In the genomic region with DNA sequence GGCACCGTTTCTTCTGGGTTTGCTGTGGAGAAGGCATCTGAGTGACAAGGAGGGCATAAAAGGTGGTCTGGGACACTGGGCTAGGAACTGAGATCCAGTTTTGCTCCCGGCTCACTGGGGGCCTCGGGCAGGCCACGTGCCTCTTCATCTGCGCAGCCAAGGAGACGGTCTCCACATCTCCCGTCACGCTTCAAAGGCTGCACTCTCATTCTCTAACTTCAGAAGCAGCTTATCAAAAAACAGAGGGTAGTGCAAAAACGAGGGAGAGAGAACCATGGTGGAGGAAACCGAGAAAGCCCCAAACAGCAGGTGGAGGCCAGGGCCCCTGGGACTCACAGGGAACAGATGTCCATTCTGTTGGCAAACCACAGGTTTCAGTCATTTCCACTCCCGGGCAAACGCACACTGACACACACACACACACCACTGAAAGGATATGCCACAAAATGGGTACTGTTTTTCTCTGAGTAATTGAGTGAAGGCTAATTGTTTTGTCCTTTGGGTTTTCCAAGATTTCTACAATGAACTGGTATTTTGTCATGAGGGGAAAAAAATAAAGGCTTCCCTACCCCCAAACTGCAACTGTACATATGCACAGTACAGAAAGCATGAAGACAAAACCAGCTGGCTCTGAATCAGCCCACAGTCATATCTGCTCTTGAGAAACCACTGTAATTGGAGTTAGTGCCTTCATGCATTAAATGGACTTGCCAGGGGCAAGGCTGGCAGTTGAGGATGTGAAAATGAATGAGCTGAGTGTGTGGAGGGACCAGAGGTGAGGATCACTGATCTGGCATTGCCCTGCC, we compare ENCODE assay signal across 8 cellular contexts.
DNase-seq lines count a peak whose midpoint lies in the region; ATAC-seq, FAIRE-seq and TF ChIP-seq lines count a peak whose summit lies in the region.

No MANE protein-coding gene starts in this region.

- no peaks in the 10 kb centered on the region for H3K36me3 ChIP-seq in psoas muscle (ENCODE audit: insufficient read depth in 1 of 2, low read depth in 1 of 2)

- ATAC-seq in psoas muscle (peak; percentile 34 to 61 (median 48)), right cardiac atrium (no peak)

- H3K4me3 ChIP-seq in psoas muscle: no peak overlapping the region
- H3K4me3 ChIP-seq in right cardiac atrium (ENCODE audit: low read length): no peak overlapping the region

- H3K4me1 ChIP-seq in psoas muscle: peaks cover 45% of the 10 kb centered on the region
- peaks cover 28% of the 10 kb centered on the region for H3K4me1 ChIP-seq in right cardiac atrium (ENCODE audit: control insufficient read depth, insufficient read depth, low read length)

- peak; percentile 93 for DNase-seq in Daoy (ENCODE audit: low read depth)
- no peak for DNase-seq in GM19239 (ENCODE audit: insufficient read length, low spot score)
- DNase-seq in HK-2 (ENCODE audit: unreplicated experiment): peak; percentile 65
- DNase-seq in amniotic epithelial cell (ENCODE audit: low read depth): peak; percentile 85
- DNase-seq in psoas muscle: no peak
- no peak for DNase-seq in cerebellum (ENCODE audit: low spot score)
- DNase-seq in cortex of kidney (lab: John Stamatoyannopoulos, UW): no peak
- DNase-seq in right cardiac atrium: no peak

- TF ChIP-seq CTCF in psoas muscle (IDR thresholded peaks at IDR 0.05): no peak

- 54 to 70% (median 55%) methylated on average over 12 of the region's 12 CpGs for WGBS in psoas muscle, 3 donors
- WGBS in right cardiac atrium: 77% methylated on average over 12 of the region's 12 CpGs

- H3K9me3 ChIP-seq in psoas muscle (no peaks in the 10 kb centered on the region), right cardiac atrium (ENCODE audit: control insufficient read depth, low read length) (no peaks in the 10 kb centered on the region)

- no peaks in the 10 kb centered on the region for H3K27me3 ChIP-seq in psoas muscle (ENCODE audit: insufficient read depth in 3 of 3, low read length in 2 of 3)
- H3K27me3 ChIP-seq in right cardiac atrium (ENCODE audit: control insufficient read depth, insufficient read depth): no peaks in the 10 kb centered on the region

- H3K27ac ChIP-seq in psoas muscle: peak overlapping the region; percentile 70
- no peak overlapping the region for H3K27ac ChIP-seq in right cardiac atrium (ENCODE audit: low read length)

- FAIRE-seq in GM19239 (lab: Jason Lieb, UNC): peak; percentile 93

- intact Hi-C loops in psoas muscle (cut with DNase I) (loop anchor here in 1 of 2 donors (5.0 kb wide), 1 partner anchor 42 kb away; no protein-coding TSS in a partner anchor), right cardiac atrium (cut with DNase I) (no loop called here)

Comparison
In these comparisons a context has a peak if more than half of its experiments do, and no peak if none do; other contexts are left out.
1. DNase-seq: peak in Daoy (single experiment), HK-2 (single experiment) and amniotic epithelial cell (single experiment); none in GM19239 (single experiment), psoas muscle (0 of 2), cerebellum (single experiment), cortex of kidney (single experiment) and right cardiac atrium (0 of 3).
2. ATAC-seq: peak in psoas muscle (4 of 4); none in right cardiac atrium (0 of 2).